ENCODE assay signal across 1 cellular context in the genomic region with DNA sequence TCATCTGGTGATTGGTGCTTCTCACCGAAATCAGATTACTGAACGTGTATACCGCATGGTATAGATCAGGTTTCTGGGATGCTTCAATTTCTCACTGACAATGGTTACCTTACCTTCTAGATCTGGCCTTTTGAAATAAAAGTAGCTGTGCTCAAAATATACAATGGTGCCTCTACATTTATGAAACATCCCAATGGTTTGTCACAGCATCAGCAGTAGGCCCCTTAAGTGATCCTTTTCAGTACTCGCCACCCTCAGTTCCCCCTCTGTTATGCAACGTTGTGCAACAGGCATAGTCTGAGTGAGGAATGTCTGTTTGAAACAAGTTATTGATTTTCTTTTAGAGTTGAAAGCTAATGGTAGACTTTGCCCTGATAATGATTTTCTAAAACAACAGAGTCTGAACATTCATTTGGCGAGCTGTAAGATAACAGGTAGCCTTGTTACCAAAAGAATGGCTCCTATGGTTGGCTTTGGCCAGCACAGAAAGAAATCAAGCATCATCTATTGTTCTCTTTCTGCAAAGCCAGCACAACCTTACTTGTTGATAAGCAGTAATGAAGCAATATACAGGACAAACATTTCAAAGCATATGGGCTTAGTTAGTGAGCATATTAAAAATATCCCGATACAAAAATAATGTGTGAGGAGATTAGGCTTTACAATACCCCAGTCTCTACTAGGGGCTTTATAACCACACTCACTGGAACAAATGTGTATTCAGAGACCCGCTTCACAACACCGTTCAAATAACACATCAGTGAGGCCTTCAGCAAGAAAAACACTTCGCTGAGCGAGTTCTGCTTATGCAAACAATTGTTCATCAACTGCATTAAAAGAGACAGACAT.
TF ChIP-seq lines count a peak whose summit lies in the region.

No MANE protein-coding gene starts in this region.

TF ChIP-seq in SK-N-SH treated with all-trans-retinoic acid at 6 μM for 48 hours, 23 proteins besides CTCF, POLR2A, EP300 and RAD21 (continued from another document):
- TF ChIP-seq, protein P1, sequence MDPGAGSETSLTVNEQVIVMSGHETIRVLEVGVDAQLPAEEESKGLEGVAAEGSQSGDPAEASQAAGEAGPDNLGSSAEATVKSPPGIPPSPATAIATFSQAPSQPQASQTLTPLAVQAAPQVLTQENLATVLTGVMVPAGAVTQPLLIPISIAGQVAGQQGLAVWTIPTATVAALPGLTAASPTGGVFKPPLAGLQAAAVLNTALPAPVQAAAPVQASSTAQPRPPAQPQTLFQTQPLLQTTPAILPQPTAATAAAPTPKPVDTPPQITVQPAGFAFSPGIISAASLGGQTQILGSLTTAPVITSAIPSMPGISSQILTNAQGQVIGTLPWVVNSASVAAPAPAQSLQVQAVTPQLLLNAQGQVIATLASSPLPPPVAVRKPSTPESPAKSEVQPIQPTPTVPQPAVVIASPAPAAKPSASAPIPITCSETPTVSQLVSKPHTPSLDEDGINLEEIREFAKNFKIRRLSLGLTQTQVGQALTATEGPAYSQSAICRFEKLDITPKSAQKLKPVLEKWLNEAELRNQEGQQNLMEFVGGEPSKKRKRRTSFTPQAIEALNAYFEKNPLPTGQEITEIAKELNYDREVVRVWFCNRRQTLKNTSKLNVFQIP (CRISPR knock-in tag; IDR thresholded peaks at IDR 0.05; ENCODE audit: borderline replicate concordance, low read depth) = no peak
- no peak for TF ChIP-seq ARNTL (CRISPR knock-in tag; IDR thresholded peaks at IDR 0.05; ENCODE audit: borderline replicate concordance, low read depth)
- no peak for TF ChIP-seq ISL1 (CRISPR knock-in tag; IDR thresholded peaks at IDR 0.05)
- TF ChIP-seq OSR1 (CRISPR knock-in tag; IDR thresholded peaks at IDR 0.05) = no peak
- TF ChIP-seq RARB (CRISPR knock-in tag; IDR thresholded peaks at IDR 0.05) = no peak
- no peak for TF ChIP-seq SNAI2 (CRISPR knock-in tag; IDR thresholded peaks at IDR 0.05)
- no peak for TF ChIP-seq CSDC2 (CRISPR knock-in tag; IDR thresholded peaks at IDR 0.05)
